In the genomic region with DNA sequence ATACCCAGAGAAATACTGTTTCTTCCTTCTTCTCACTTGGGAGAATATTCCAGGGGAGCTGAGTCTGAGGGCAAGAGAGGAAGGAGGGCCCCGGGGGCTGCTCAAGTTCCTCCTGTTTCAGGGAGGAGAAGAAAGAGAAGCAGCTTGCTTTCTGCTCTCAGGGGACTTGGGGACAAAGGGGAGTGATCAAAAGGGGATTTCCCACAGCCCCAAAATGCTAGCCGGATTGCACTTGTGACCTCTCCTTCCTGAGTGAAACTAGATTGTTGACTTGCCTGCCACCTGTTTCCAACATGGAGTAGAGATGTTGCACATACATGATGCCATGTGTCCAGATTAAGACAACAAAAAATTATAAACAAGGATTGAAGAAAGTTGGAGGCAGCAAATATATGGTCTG, we compare ENCODE assay signal across 9 cellular contexts. TPM values are rescaled to one million over a fixed set of nuclear protein-coding genes. Genes with fewer than 3 reads are reported as not detected.
DNase-seq lines count a peak whose midpoint lies in the region; ATAC-seq and TF ChIP-seq lines count a peak whose summit lies in the region.
"Had no signal": no experiment of that assay in that cellular context is flagged by ENCODE, and none has a peak within 500 bp of the region (broad histone marks: within the 10 kb centered on the region; RNA-seq: fewer than 3 reads in every experiment).

No MANE protein-coding gene starts in this region.

- DNase-seq in CD8-positive, alpha-beta T cell: peak in 3 of 7 experiments; percentile 37 to 63 (median 48)
- DNase-seq in activated CD8-positive, alpha-beta T cell treated with anti-CD3 and anti-CD28 coated beads for 36 hours: peak; percentile 82
- DNase-seq in neural progenitor cell (ENCODE audit: low spot score) (no peak), A172 (ENCODE audit: low spot score) (no peak), COLO829 (ENCODE audit: low spot score) (no peak), NCI-H774 (lab: John Stamatoyannopoulos, UW) (no peak)

- H3K27me3 Mint-ChIP-seq in CD8-positive, alpha-beta T cell (ENCODE audit: low read depth): no peaks in the 10 kb centered on the region
- H3K27me3 Mint-ChIP-seq in activated CD8-positive, alpha-beta T cell treated with anti-CD3 and anti-CD28 coated beads for 36 hours: no peaks in the 10 kb centered on the region
- H3K27me3 Mint-ChIP-seq in neural progenitor cell (ENCODE audit: insufficient read depth, low read depth): peaks cover 6% of the 10 kb centered on the region

- no peaks in the 10 kb centered on the region for H3K36me3 Mint-ChIP-seq in CD8-positive, alpha-beta T cell
- no peaks in the 10 kb centered on the region for H3K36me3 Mint-ChIP-seq in activated CD8-positive, alpha-beta T cell treated with anti-CD3 and anti-CD28 coated beads for 36 hours (ENCODE audit: low read depth)
- H3K36me3 Mint-ChIP-seq in neural progenitor cell: no peaks in the 10 kb centered on the region

- no peaks in the 10 kb centered on the region for H4K20me1 ChIP-seq in neural progenitor cell (ENCODE audit: low read depth)

- peak; percentile 93 for ATAC-seq in CD8-positive, alpha-beta T cell
- ATAC-seq in GM19324 (IDR thresholded peaks at IDR 0.05; ENCODE audit: low FRiP score, unreplicated experiment) (peak; percentile 68), HG03159 (IDR thresholded peaks at IDR 0.05; ENCODE audit: unreplicated experiment) (peak; percentile 85)
- ATAC-seq in activated CD8-positive, alpha-beta T cell treated with anti-CD3 and anti-CD28 coated beads for 36 hours: peak; percentile 76

- CTCF ChIA-PET in CD8-positive, alpha-beta T cell (lab: Charles Lee): interaction anchor here (1.0 kb wide), 1 partner anchor 8 kb away, joined by 3 read pairs; no protein-coding TSS in a partner anchor
- CTCF ChIA-PET in activated CD8-positive, alpha-beta T cell treated with anti-CD3 and anti-CD28 coated beads for 36 hours (lab: Charles Lee): interaction anchor here (0.7 to 2.4 kb wide), 9 partner anchors 9 to 97 kb away, joined by 3 to 11 read pairs (median 4); no protein-coding TSS in a partner anchor

- H3F3A ChIP-seq in neural progenitor cell (ENCODE audit: low read depth): no peaks in the 10 kb centered on the region

- peaks cover 62% of the 10 kb centered on the region for H3K4me1 Mint-ChIP-seq in CD8-positive, alpha-beta T cell (ENCODE audit: low read depth)
- H3K4me1 Mint-ChIP-seq in activated CD8-positive, alpha-beta T cell treated with anti-CD3 and anti-CD28 coated beads for 36 hours (ENCODE audit: low read depth): peaks cover 52% of the 10 kb centered on the region
- H3K4me1 Mint-ChIP-seq in neural progenitor cell: peaks cover 36% of the 10 kb centered on the region

- H3K27ac ChIP-seq in CD8-positive, alpha-beta T cell (ENCODE audit: low read depth, low read length): no peak overlapping the region
- no peak overlapping the region for H3K27ac ChIP-seq in neural progenitor cell
- H3K27ac ChIP-seq: neutrophil had no signal

- H2AFZ ChIP-seq in neural progenitor cell (replicated peaks): no peak overlapping the region

- no peaks in the 10 kb centered on the region for H3K9me3 ChIP-seq in CD8-positive, alpha-beta T cell (ENCODE audit: low read length)
- H3K9me3 ChIP-seq in neural progenitor cell (ENCODE audit: low read depth): no peaks in the 10 kb centered on the region
- H3K9me3 ChIP-seq: neutrophil had no signal

- no peaks in the 10 kb centered on the region for H3K36me3 ChIP-seq in CD8-positive, alpha-beta T cell (ENCODE audit: insufficient read depth, low read length)
- no peaks in the 10 kb centered on the region for H3K36me3 ChIP-seq in neural progenitor cell
- H3K36me3 ChIP-seq: neutrophil had no signal

- intact Hi-C loops in CD8-positive, alpha-beta T cell (cut with DNase I, micrococcal nuclease): no loop called here
- intact Hi-C loops in activated CD8-positive, alpha-beta T cell treated with anti-CD3 and anti-CD28 coated beads for 36 hours (cut with micrococcal nuclease): no loop called here

- H3K4me3 ChIP-seq in CD8-positive, alpha-beta T cell (ENCODE audit: low read depth, low read length): no peak overlapping the region
- H3K4me3 ChIP-seq in neural progenitor cell: no peak overlapping the region

- H3K9ac ChIP-seq in neural progenitor cell: peak overlapping the region; percentile 34

- no peaks in the 10 kb centered on the region for H3K79me2 ChIP-seq in neural progenitor cell (ENCODE audit: low read depth)

- no peak overlapping the region for H3K4me2 ChIP-seq in neural progenitor cell

- no peak for TF ChIP-seq CTCF in CD8-positive, alpha-beta T cell (IDR thresholded peaks at IDR 0.05)
- no peak for TF ChIP-seq CTCF in activated CD8-positive, alpha-beta T cell treated with anti-CD3 and anti-CD28 coated beads for 36 hours (IDR thresholded peaks at IDR 0.05)
- no peak for TF ChIP-seq CTCF in neural progenitor cell (IDR thresholded peaks at IDR 0.05)

- H3K27ac Mint-ChIP-seq in CD8-positive, alpha-beta T cell: peak overlapping the region; percentile 58
- peak overlapping the region; percentile 86 for H3K27ac Mint-ChIP-seq in activated CD8-positive, alpha-beta T cell treated with anti-CD3 and anti-CD28 coated beads for 36 hours
- H3K27ac Mint-ChIP-seq in neural progenitor cell: no peak overlapping the region

- POLR2A ChIA-PET in CD8-positive, alpha-beta T cell (lab: Charles Lee): interaction anchor here (1.0 to 3.3 kb wide), 5 partner anchors 9 to 30 kb away, joined by 3 to 13 read pairs (median 3); a partner anchor contains a TSS
- POLR2A ChIA-PET in activated CD8-positive, alpha-beta T cell treated with anti-CD3 and anti-CD28 coated beads for 36 hours (lab: Charles Lee): interaction anchor here (1.1 to 3.9 kb wide), 11 partner anchors 9 to 50 kb away, joined by 3 to 25 read pairs (median 4); a partner anchor contains a TSS

- peak overlapping the region; percentile 9 for H3K4me3 Mint-ChIP-seq in CD8-positive, alpha-beta T cell
- peak overlapping the region; percentile 44 for H3K4me3 Mint-ChIP-seq in activated CD8-positive, alpha-beta T cell treated with anti-CD3 and anti-CD28 coated beads for 36 hours
- no peak overlapping the region for H3K4me3 Mint-ChIP-seq in neural progenitor cell

- no peaks in the 10 kb centered on the region for H3K27me3 ChIP-seq in CD8-positive, alpha-beta T cell (ENCODE audit: insufficient read depth, low read length)
- no peaks in the 10 kb centered on the region for H3K27me3 ChIP-seq in neural progenitor cell
- H3K27me3 ChIP-seq: neutrophil had no signal

- H3K9me3 Mint-ChIP-seq in CD8-positive, alpha-beta T cell: no peaks in the 10 kb centered on the region
- no peaks in the 10 kb centered on the region for H3K9me3 Mint-ChIP-seq in activated CD8-positive, alpha-beta T cell treated with anti-CD3 and anti-CD28 coated beads for 36 hours
- no peaks in the 10 kb centered on the region for H3K9me3 Mint-ChIP-seq in neural progenitor cell

- peaks cover 26% of the 10 kb centered on the region for H3K4me1 ChIP-seq in CD8-positive, alpha-beta T cell (ENCODE audit: insufficient read depth, low read length)
- peaks cover 6% of the 10 kb centered on the region for H3K4me1 ChIP-seq in neural progenitor cell

RNA-seq across cellular contexts. Expression of a gene that starts 28.7 kb away (rescaled TPM):
- 100 to 1,000 TPM; 672 to 688 TPM for total RNA-seq in CD8-positive, alpha-beta T cell
- 100 to 1,000 TPM; 186 to 190 TPM for total RNA-seq in activated CD8-positive, alpha-beta T cell treated with anti-CD3 and anti-CD28 coated beads for 36 hours
- 57.7 and 106 TPM in 2 replicates for total RNA-seq in neural progenitor cell (ENCODE audit: low replicate concordance)
- total RNA-seq in A172 (2014; rRNA removed; shearing (Covaris generic)): 23.2 and 23.3 TPM in 2 replicates
